ENCODE assay signal across 18 cellular contexts in genomic region chr4:165522049-165522448, GRCh38.
"Had no signal": no experiment of that assay in that cellular context is flagged by ENCODE, and none has a peak within 500 bp of the region (broad histone marks: within the 10 kb centered on the region; RNA-seq: fewer than 3 reads in every experiment).

No MANE protein-coding gene starts in this region.

- H3K9me3 ChIP-seq: heart right ventricle, spleen, tibial artery, upper lobe of left lung, vagina had no signal

- H3K4me3 ChIP-seq: dorsolateral prefrontal cortex, heart right ventricle, spleen, tibial artery, upper lobe of left lung, vagina had no signal

- ATAC-seq: heart right ventricle; naive thymus-derived CD4-positive, alpha-beta T cell; sciatic nerve; stimulated activated memory B cell treated with anti-CD40 and anti-IgM and Interleukin-4, amounts not matched to agents 10 μg/mL and 1 μg/mL and 100 μg/mL, for 72 hours had no signal

- H3K4me1 ChIP-seq: spleen, tibial artery, upper lobe of left lung, vagina had no signal

- H3K36me3 ChIP-seq: heart right ventricle, spleen, tibial artery, upper lobe of left lung, vagina had no signal

- H3K27ac ChIP-seq: dorsolateral prefrontal cortex, tibial artery, upper lobe of left lung, vagina had no signal

- H3K27me3 ChIP-seq: heart right ventricle, tibial artery, upper lobe of left lung, vagina had no signal

- DNase-seq: dorsolateral prefrontal cortex; effector CD8-positive, alpha-beta T cell; heart right ventricle; hypothalamus; kidney glomerular epithelial cell; mesendoderm; naive thymus-derived CD4-positive, alpha-beta T cell; nephron progenitor cell; posterior cingulate gyrus; spleen; stimulated activated CD4-positive, alpha-beta T cell treated with anti-CD3 and anti-CD28 coated beads, Interleukin-15, amount 100 ng/mL, for 24 hours; stimulated activated CD4-positive, alpha-beta T cell treated with anti-CD3 and anti-CD28 coated beads, Interleukin-1b, Interleukin-23, amount 100 ng/mL, for 48 hours; stimulated activated CD4-positive, alpha-beta T cell treated with anti-CD3 and anti-CD28 coated beads, Interleukin-4, amount 100 ng/mL, for 24 hours; tibial artery; upper lobe of left lung had no signal
